30 cellular contexts compared by ENCODE assay signal in genomic region chr9:71729816-71730526, GRCh38. TPM values are rescaled to one million over a fixed set of nuclear protein-coding genes. Genes with fewer than 3 reads are reported as not detected.
A peak's percentile ranks its signal among the peaks of the same experiment; 100 is the strongest.
DNase-seq lines count a peak whose midpoint lies in the region; ATAC-seq and TF ChIP-seq lines count a peak whose summit lies in the region.
"Had no signal": no experiment of that assay in that cellular context is flagged by ENCODE, and none has a peak within 500 bp of the region (broad histone marks: within the 10 kb centered on the region; RNA-seq: fewer than 3 reads in every experiment).

No MANE protein-coding gene starts in this region.

- POLR2A ChIA-PET in PC-3 (lab: Charles Lee; ENCODE audit: unreplicated experiment) (no interaction called here), A673 (lab: Charles Lee; ENCODE audit: low non-redundant PET) (no interaction called here)

- H3K9me2 ChIP-seq in PC-3 (replicated peaks; ENCODE audit: low read length), result no peaks in the 10 kb centered on the region

- H3K9me3 ChIP-seq in PC-3 (ENCODE audit: low read length), result no peaks in the 10 kb centered on the region
- no peaks in the 10 kb centered on the region for H3K9me3 ChIP-seq in A673 (ENCODE audit: low read depth, low read length, poor library complexity, severe bottlenecking)
- no peaks in the 10 kb centered on the region for H3K9me3 ChIP-seq in tibial nerve
- H3K9me3 ChIP-seq: esophagus muscularis mucosa, right lobe of liver, SJCRH30 had no signal

- peak; percentile 33 for ATAC-seq in PC-3
- ATAC-seq: Panc1; right lobe of liver; stimulated activated memory B cell treated with anti-CD40 and anti-IgM and Interleukin-4, amounts not matched to agents 10 μg/mL and 1 μg/mL and 100 μg/mL, for 72 hours; T-cell had no signal

- intact Hi-C loops in PC-3 (cut with micrococcal nuclease), result no loop called here
- intact Hi-C loops in A673 (cut with micrococcal nuclease; ENCODE audit: unreplicated experiment), result no loop called here

- TF ChIP-seq POLR2A in tibial nerve (IDR thresholded peaks at IDR 0.05), result no peak

- H3K27ac ChIP-seq in PC-3 (ENCODE audit: low read length) (peak overlapping the region; percentile 55), A673 (ENCODE audit: low read depth, low read length, poor library complexity, severe bottlenecking) (no peak overlapping the region), tibial nerve (peak overlapping the region in 1 of 4 donors; percentile 41)
- H3K27ac ChIP-seq: C4-2B, cardiac muscle cell, coronary artery, esophagus muscularis mucosa, hepatocyte, HL-60, neural progenitor cell, right lobe of liver, SJCRH30 had no signal

- BruUV-seq in PC-3 (replicated peaks; lab: Mats Ljungman, UMichigan), result no TSS peak
- no TSS peak for BruUV-seq in A673 (replicated peaks; lab: Mats Ljungman, UMichigan)

- peaks cover 33% of the 10 kb centered on the region for H3K4me1 ChIP-seq in PC-3 (ENCODE audit: insufficient read depth, low read length)
- peaks cover 10% of the 10 kb centered on the region for H3K4me1 ChIP-seq in A673 (ENCODE audit: insufficient read depth, low read length, poor library complexity, severe bottlenecking)
- peaks cover 0 to 13% (median 0%) of the 10 kb centered on the region in 4 donors for H3K4me1 ChIP-seq in tibial nerve
- H3K4me1 ChIP-seq: esophagus muscularis mucosa had no signal

- H3K4me3 ChIP-seq in PC-3 (ENCODE audit: low read length) (no peak overlapping the region), epithelial cell of esophagus (ENCODE audit: low read length) (no peak overlapping the region), A673 (ENCODE audit: low read depth, low read length, poor library complexity, severe bottlenecking) (no peak overlapping the region), tibial nerve (no peak overlapping the region)
- H3K4me3 ChIP-seq: cardiac muscle cell, coronary artery, esophagus muscularis mucosa, hepatocyte, neural progenitor cell, right lobe of liver, SJCRH30 had no signal

- H3K4me2 ChIP-seq in PC-3 (ENCODE audit: low read length), result peak overlapping the region; percentile 54
- H3K4me2 ChIP-seq: hepatocyte, neural progenitor cell had no signal

- no peaks in the 10 kb centered on the region for H3F3A ChIP-seq in PC-3 (ENCODE audit: low read length, unreplicated experiment)

- H2AFZ ChIP-seq in PC-3 (ENCODE audit: low read length), result no peak overlapping the region
- H2AFZ ChIP-seq: hepatocyte, neural progenitor cell had no signal

- no peak overlapping the region for H3K9ac ChIP-seq in PC-3 (ENCODE audit: low read length)
- H3K9ac ChIP-seq: neural progenitor cell had no signal

- no peaks in the 10 kb centered on the region for H3K27me3 ChIP-seq in PC-3 (ENCODE audit: low read length)
- H3K27me3 ChIP-seq in A673 (replicated peaks; ENCODE audit: insufficient read depth, low read depth, low read length, poor library complexity), result no peaks in the 10 kb centered on the region
- no peaks in the 10 kb centered on the region for H3K27me3 ChIP-seq in tibial nerve
- H3K27me3 ChIP-seq: cardiac muscle cell, esophagus muscularis mucosa, hepatocyte, neural progenitor cell, right lobe of liver, SJCRH30 had no signal

- no peak for TF ChIP-seq CTCF in PC-3 (conservative IDR thresholded peaks at IDR 0.05; ENCODE audit: low read depth, low read length)
- TF ChIP-seq CTCF in epithelial cell of esophagus (IDR thresholded peaks at IDR 0.05; ENCODE audit: insufficient read depth, low read depth, low read length, missing control alignments), result no peak
- no peak for TF ChIP-seq CTCF in A673 (conservative IDR thresholded peaks at IDR 0.05; ENCODE audit: low read depth, low read length)
- no peak for TF ChIP-seq CTCF in tibial nerve (IDR thresholded peaks at IDR 0.05)

- H4K20me1 ChIP-seq in PC-3 (ENCODE audit: low read length), result no peaks in the 10 kb centered on the region

- DNase-seq in COLO829 (ENCODE audit: low spot score), result peak; percentile 59
- DNase-seq in EH (ENCODE audit: low read depth), result peak; percentile 50
- DNase-seq in PC-3, result peak; percentile 70
- DNase-seq in epithelial cell of esophagus (ENCODE audit: low read depth), result peak; percentile 57
- no peak for DNase-seq in A673 (ENCODE audit: low spot score)
- DNase-seq in stimulated activated naive CD4-positive, alpha-beta T cell treated with Interleukin-2 at 50 U/mL for 16 hours (lab: John Stamatoyannopoulos, UW), result no peak
- DNase-seq in Ammon's horn (ENCODE audit: low spot score), result no peak
- no peak for DNase-seq in tibial nerve (ENCODE audit: low spot score in 2 of 2)
- DNase-seq: activated CD4-positive, alpha-beta memory T cell treated with anti-CD3 and anti-CD28 coated beads for 36 hours; activated CD8-positive, alpha-beta memory T cell treated with anti-CD3 and anti-CD28 coated beads, Interleukin-2, amount 50 U/mL, for 4 hours; foreskin melanocyte; Kasumi-1; MV-4-11; NCI-H1694; NCI-H2171 treated with DMSO at 0.1 percent for 48 hours; NCI-H526; posterior cingulate gyrus; right lobe of liver; SJCRH30; stimulated activated CD4-positive, alpha-beta T cell treated with anti-CD3 and anti-CD28 coated beads, Interleukin-4, amount 100 ng/mL, for 4 hours; T-cell had no signal

- CTCF ChIA-PET in PC-3 (lab: Charles Lee) (interaction anchor here (0.6 kb wide), 1 partner anchor 11 kb away, joined by 14 read pairs; no protein-coding TSS in a partner anchor), A673 (lab: Charles Lee) (no interaction called here)

- WGBS in tibial nerve, 2 donors, result 70 to 72% methylated on average over 6 of the region's 6 CpGs

- TF ChIP-seq EP300 in tibial nerve (IDR thresholded peaks at IDR 0.05), result no peak

- peaks cover 11% of the 10 kb centered on the region; the same call in 1 of the 2 replicates for H3K36me3 ChIP-seq in PC-3 (ENCODE audit: low read depth, low read length)
- no peaks in the 10 kb centered on the region for H3K36me3 ChIP-seq in A673 (ENCODE audit: insufficient read depth, low read length, poor library complexity, severe bottlenecking)
- H3K36me3 ChIP-seq in tibial nerve, result peaks cover 0 to 50% (median 0%) of the 10 kb centered on the region in 3 donors

- no peaks in the 10 kb centered on the region for H3K79me2 ChIP-seq in PC-3 (ENCODE audit: low read length)

RNA-seq across cellular contexts. Expression of gene CEMIP2, which starts 38.3 kb away (rescaled TPM):
- total RNA-seq in PC-3 (2014; rRNA removed) (10.1 and 16.0 TPM in 2 replicates), A673 (2021) (31.8 and 32.9 TPM in 2 replicates), tibial nerve (100 to 1,000 TPM; 107 to 126 (median 118) TPM)

Comparison
In these comparisons a context has a peak if more than half of its experiments do, and no peak if none do; other contexts are left out.
1. DNase-seq: peak in COLO829 (single experiment), EH (single experiment), PC-3 (single experiment) and epithelial cell of esophagus (single experiment); none in A673 (single experiment), stimulated activated naive CD4-positive, alpha-beta T cell treated with Interleukin-2 at 50 U/mL for 16 hours (single experiment), Ammon's horn (single experiment) and tibial nerve (0 of 2).